ENCODE assay signal across 1 cellular context in genomic region chr17:59829217-59830006, GRCh38.
A peak's percentile ranks its signal among the peaks of the same experiment; 100 is the strongest.
TF ChIP-seq lines count a peak whose summit lies in the region.

No MANE protein-coding gene starts in this region.

TF ChIP-seq in HepG2, 621 proteins besides CTCF, POLR2A, EP300 and RAD21 (continued from another document and continues in another):
- TF ChIP-seq, protein P1, sequence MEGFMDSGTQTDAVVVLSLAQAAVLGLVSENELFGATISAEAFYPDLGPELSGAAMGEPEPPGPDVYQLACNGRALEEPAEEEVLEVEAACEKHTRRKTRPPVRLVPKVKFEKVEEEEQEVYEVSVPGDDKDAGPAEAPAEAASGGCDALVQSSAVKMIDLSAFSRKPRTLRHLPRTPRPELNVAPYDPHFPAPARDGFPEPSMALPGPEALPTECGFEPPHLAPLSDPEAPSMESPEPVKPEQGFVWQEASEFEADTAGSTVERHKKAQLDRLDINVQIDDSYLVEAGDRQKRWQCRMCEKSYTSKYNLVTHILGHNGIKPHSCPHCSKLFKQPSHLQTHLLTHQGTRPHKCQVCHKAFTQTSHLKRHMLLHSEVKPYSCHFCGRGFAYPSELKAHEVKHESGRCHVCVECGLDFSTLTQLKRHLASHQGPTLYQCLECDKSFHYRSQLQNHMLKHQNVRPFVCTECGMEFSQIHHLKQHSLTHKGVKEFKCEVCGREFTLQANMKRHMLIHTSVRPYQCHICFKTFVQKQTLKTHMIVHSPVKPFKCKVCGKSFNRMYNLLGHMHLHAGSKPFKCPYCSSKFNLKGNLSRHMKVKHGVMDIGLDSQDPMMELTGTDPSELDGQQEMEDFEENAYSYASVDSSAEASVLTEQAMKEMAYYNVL (CRISPR knock-in tag; IDR thresholded peaks at IDR 0.05; ENCODE audit: borderline replicate concordance): no peak
- TF ChIP-seq POLR2G (IDR thresholded peaks at IDR 0.05; ENCODE audit: low read depth, low read length) (no peak), ZNF770 (CRISPR knock-in tag; IDR thresholded peaks at IDR 0.05) (no peak), JUND (CRISPR knock-in tag; IDR thresholded peaks at IDR 0.05) (peak; percentile 27; the same call in 1 of the 2 replicates), HNF4G (IDR thresholded peaks at IDR 0.05; ENCODE audit: borderline replicate concordance, low read depth, low read length) (peak; percentile 25; the same call in 1 of the 2 replicates), HNF4G (CRISPR knock-in tag; IDR thresholded peaks at IDR 0.05; ENCODE audit: borderline replicate concordance, low read depth) (peak; percentile 68; the same call in 1 of the 2 replicates), ZNF747 (CRISPR knock-in tag; IDR thresholded peaks at IDR 0.05; ENCODE audit: borderline replicate concordance) (no peak), KLF16 (CRISPR knock-in tag; IDR thresholded peaks at IDR 0.05) (peak in 1 of 2 experiments; percentile 65; a peak in 1 of 4 replicates), BORCS8-MEF2B (CRISPR knock-in tag; IDR thresholded peaks at IDR 0.05) (no peak), NFYC (CRISPR knock-in tag; IDR thresholded peaks at IDR 0.05) (peak; percentile 56), REPIN1 (CRISPR knock-in tag; IDR thresholded peaks at IDR 0.05; ENCODE audit: borderline replicate concordance, low read depth) (0 out of 2 replicates have a peak, but pooled peaks have one; percentile 21), XRCC5 (optimal IDR thresholded peaks at IDR 0.05; ENCODE audit: low read length) (no peak), FOXJ3 (CRISPR knock-in tag; IDR thresholded peaks at IDR 0.05; ENCODE audit: borderline replicate concordance) (no peak), TBX2 (CRISPR knock-in tag; IDR thresholded peaks at IDR 0.05; ENCODE audit: borderline replicate concordance) (0 out of 2 replicates have a peak, but pooled peaks have one; percentile 31), ZNF589 (CRISPR knock-in tag; conservative IDR thresholded peaks at IDR 0.05) (no peak), SAP130 (CRISPR knock-in tag; IDR thresholded peaks at IDR 0.05; ENCODE audit: low read depth) (peak; percentile 94), ZNF331 (CRISPR knock-in tag; IDR thresholded peaks at IDR 0.05) (0 out of 2 replicates have a peak, but pooled peaks have one; percentile 30), ZNF546 (CRISPR knock-in tag; conservative IDR thresholded peaks at IDR 0.05) (no peak), HBP1 (CRISPR knock-in tag; IDR thresholded peaks at IDR 0.05; ENCODE audit: low read depth) (no peak), SMARCE1 (IDR thresholded peaks at IDR 0.05; ENCODE audit: borderline replicate concordance) (no peak), ZC3H4 (CRISPR knock-in tag; IDR thresholded peaks at IDR 0.05; ENCODE audit: borderline replicate concordance) (no peak), ZBTB21 (CRISPR knock-in tag; IDR thresholded peaks at IDR 0.05) (no peak), GMEB2 (CRISPR knock-in tag; IDR thresholded peaks at IDR 0.05; ENCODE audit: low read depth) (no peak), THAP9 (CRISPR knock-in tag; IDR thresholded peaks at IDR 0.05; ENCODE audit: borderline replicate concordance) (no peak), MTF1 (CRISPR knock-in tag; IDR thresholded peaks at IDR 0.05) (no peak), ZNF572 (CRISPR knock-in tag; IDR thresholded peaks at IDR 0.05) (no peak), RNF2 (conservative IDR thresholded peaks at IDR 0.05; ENCODE audit: low read depth) (no peak), ZNF891 (CRISPR knock-in tag; IDR thresholded peaks at IDR 0.05) (no peak), AKNA (CRISPR knock-in tag; IDR thresholded peaks at IDR 0.05; ENCODE audit: borderline replicate concordance) (no peak), SP140L (CRISPR knock-in tag; IDR thresholded peaks at IDR 0.05; ENCODE audit: borderline replicate concordance) (no peak), U2AF1 (optimal IDR thresholded peaks at IDR 0.05; ENCODE audit: low read depth, low read length) (no peak), ZNF337 (CRISPR knock-in tag; IDR thresholded peaks at IDR 0.05; ENCODE audit: borderline replicate concordance, low read depth) (no peak), ZNF3 (CRISPR knock-in tag; IDR thresholded peaks at IDR 0.05) (no peak), EZH2 (conservative IDR thresholded peaks at IDR 0.05; ENCODE audit: low read depth, low read length) (no peak), IKZF1 (IDR thresholded peaks at IDR 0.05) (no peak), ZNF484 (CRISPR knock-in tag; IDR thresholded peaks at IDR 0.05; ENCODE audit: borderline replicate concordance, low read depth) (no peak), GATAD2A (CRISPR knock-in tag; IDR thresholded peaks at IDR 0.05) (peak; percentile 82), KDM5A (IDR thresholded peaks at IDR 0.05; ENCODE audit: borderline replicate concordance, low read length) (0 out of 2 replicates have a peak, but pooled peaks have one; percentile 31), KLF12 (CRISPR knock-in tag; IDR thresholded peaks at IDR 0.05; ENCODE audit: borderline replicate concordance) (no peak), MYPOP (CRISPR knock-in tag; IDR thresholded peaks at IDR 0.05) (no peak; the same call in 1 of the 2 replicates), FLYWCH1 (CRISPR knock-in tag; IDR thresholded peaks at IDR 0.05) (no peak), ATRX (CRISPR knock-in tag; IDR thresholded peaks at IDR 0.05; ENCODE audit: borderline replicate concordance) (no peak), ZNF775 (CRISPR knock-in tag; IDR thresholded peaks at IDR 0.05; ENCODE audit: borderline replicate concordance) (no peak), SMAD9 (CRISPR knock-in tag; IDR thresholded peaks at IDR 0.05) (no peak), ZNF101 (CRISPR knock-in tag; IDR thresholded peaks at IDR 0.05; ENCODE audit: borderline replicate concordance, low read depth) (no peak), ZNF432 (CRISPR knock-in tag; IDR thresholded peaks at IDR 0.05; ENCODE audit: borderline replicate concordance) (no peak), ZFP37 (CRISPR knock-in tag; IDR thresholded peaks at IDR 0.05; ENCODE audit: borderline replicate concordance) (no peak), PRMT3 (CRISPR knock-in tag; IDR thresholded peaks at IDR 0.05; ENCODE audit: borderline replicate concordance, low read depth) (no peak), ZNF784 (CRISPR knock-in tag; IDR thresholded peaks at IDR 0.05; ENCODE audit: borderline replicate concordance) (no peak), ZNF143 (CRISPR knock-in tag; IDR thresholded peaks at IDR 0.05) (no peak)
- TF ChIP-seq, protein P2, sequence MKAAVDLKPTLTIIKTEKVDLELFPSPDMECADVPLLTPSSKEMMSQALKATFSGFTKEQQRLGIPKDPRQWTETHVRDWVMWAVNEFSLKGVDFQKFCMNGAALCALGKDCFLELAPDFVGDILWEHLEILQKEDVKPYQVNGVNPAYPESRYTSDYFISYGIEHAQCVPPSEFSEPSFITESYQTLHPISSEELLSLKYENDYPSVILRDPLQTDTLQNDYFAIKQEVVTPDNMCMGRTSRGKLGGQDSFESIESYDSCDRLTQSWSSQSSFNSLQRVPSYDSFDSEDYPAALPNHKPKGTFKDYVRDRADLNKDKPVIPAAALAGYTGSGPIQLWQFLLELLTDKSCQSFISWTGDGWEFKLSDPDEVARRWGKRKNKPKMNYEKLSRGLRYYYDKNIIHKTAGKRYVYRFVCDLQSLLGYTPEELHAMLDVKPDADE (CRISPR knock-in tag; IDR thresholded peaks at IDR 0.05): no peak
